ENCODE assay signal across 8 cellular contexts in the genomic region with DNA sequence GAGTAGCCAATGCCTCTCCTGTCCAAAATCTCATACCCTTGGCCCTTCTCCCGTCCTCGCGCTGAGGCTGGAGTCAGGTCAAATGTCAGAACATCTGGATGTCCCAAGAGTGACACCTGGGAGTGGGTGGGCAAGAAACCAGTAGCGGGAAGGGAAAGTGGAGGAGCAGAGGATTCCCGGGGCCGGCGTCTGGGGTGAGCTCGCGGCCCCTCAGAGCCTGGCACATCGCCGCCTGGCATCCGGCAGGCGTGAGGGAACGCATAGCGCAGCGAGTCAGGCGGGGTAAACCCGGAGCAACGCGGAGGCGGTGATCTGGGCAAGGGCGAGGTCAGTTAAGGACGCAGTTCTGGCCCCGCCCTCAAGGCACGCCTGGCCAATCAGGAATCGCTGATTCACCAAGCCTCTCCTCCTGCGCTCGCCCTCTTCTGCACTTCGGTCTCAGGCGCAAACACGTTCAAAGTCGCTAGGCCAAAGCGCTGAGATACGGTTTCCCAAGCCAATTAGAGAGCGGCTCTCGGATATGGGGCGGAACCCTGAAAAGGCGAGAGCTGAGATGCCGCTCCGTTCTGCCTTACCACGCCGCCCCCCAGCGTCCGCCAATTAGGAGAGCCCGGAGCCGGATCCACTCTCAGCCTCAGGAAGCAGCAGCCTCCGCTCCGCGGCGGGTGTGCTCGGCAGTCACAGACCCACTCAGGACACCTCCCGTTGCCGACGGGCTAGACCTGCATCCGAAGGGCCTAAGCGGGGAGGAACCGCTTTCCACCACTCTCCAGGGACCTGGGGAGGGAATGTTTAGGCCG. TPM values are rescaled to one million over a fixed set of nuclear protein-coding genes. Genes with fewer than 3 reads are reported as not detected.
DNase-seq lines count a peak whose midpoint lies in the region; ATAC-seq, FAIRE-seq and TF ChIP-seq lines count a peak whose summit lies in the region.

No MANE protein-coding gene starts in this region.

- peak overlapping the region; percentile 87 for H3K4me3 Mint-ChIP-seq in chondrocyte (ENCODE audit: unreplicated experiment)

- DNase-seq in AG10803 (ENCODE audit: low read depth), result peak; percentile 99
- DNase-seq in NCI-H446 treated with DMSO at 0.1 percent for 48 hours (lab: John Stamatoyannopoulos, UW), result peak; percentile 99
- DNase-seq in activated CD4-positive, alpha-beta T cell treated with anti-CD3 and anti-CD28 coated beads for 1 hour, result peak; percentile 89
- DNase-seq in chondrocyte (ENCODE audit: low spot score), result peak; percentile 97
- peak; percentile 99 for DNase-seq in kidney
- DNase-seq in stimulated activated CD4-positive, alpha-beta T cell treated with anti-CD3 and anti-CD28 coated beads, Interleukin-15, amount 100 ng/mL, for 24 hours, result peak; percentile 98

- peak overlapping the region; percentile 92 to 97 for H3K27ac ChIP-seq in kidney (ENCODE audit: low read depth in 2 of 2, low read length in 2 of 2)

- intact Hi-C loops in kidney (cut with DNase I), result no loop called here

- no peaks in the 10 kb centered on the region for H3K9me3 ChIP-seq in kidney (ENCODE audit: control insufficient read depth in 1 of 2, low read length in 2 of 2)

- H3K4me3 ChIP-seq in AG10803 (ENCODE audit: low read length) (peak overlapping the region; percentile 93), kidney (ENCODE audit: low read length in 2 of 2) (peak overlapping the region; percentile 77 to 81)

- H3K36me3 Mint-ChIP-seq in chondrocyte (ENCODE audit: low read depth), result peaks cover 9% of the 10 kb centered on the region

- peak; percentile 89 for ATAC-seq in GM19035 (IDR thresholded peaks at IDR 0.05; ENCODE audit: unreplicated experiment)
- ATAC-seq in HG03354 (IDR thresholded peaks at IDR 0.05; ENCODE audit: poor library complexity, severe bottlenecking, unreplicated experiment), result peak; percentile 90

- TF ChIP-seq CTCF in AG10803 (conservative IDR thresholded peaks at IDR 0.05; ENCODE audit: low read length), result peak; percentile 35; the same call in 1 of the 2 replicates
- TF ChIP-seq CTCF in chondrocyte (IDR thresholded peaks at IDR 0.05), result no peak
- peak; percentile 21 for TF ChIP-seq CTCF in kidney (IDR thresholded peaks at IDR 0.05; ENCODE audit: borderline replicate concordance, extremely low read depth, insufficient read depth)

- H3K9ac ChIP-seq in kidney (ENCODE audit: low read length in 2 of 2), result peak overlapping the region; percentile 88 to 90

- peak; percentile 94 for FAIRE-seq in kidney (lab: Jason Lieb, UNC)

- peak overlapping the region; percentile 97 for H3K27ac Mint-ChIP-seq in chondrocyte (ENCODE audit: unreplicated experiment)

- peaks cover 9 to 20% of the 10 kb centered on the region in 2 donors for H3K4me1 ChIP-seq in kidney (ENCODE audit: control insufficient read depth in 1 of 2, insufficient read depth in 1 of 2, low read depth in 1 of 2, low read length in 2 of 2)

- H3K36me3 ChIP-seq in kidney (ENCODE audit: control insufficient read depth in 1 of 2, insufficient read depth in 2 of 2, low read length in 2 of 2), result peaks cover 0 to 3% of the 10 kb centered on the region in 2 donors

- no peaks in the 10 kb centered on the region for H3K9me3 Mint-ChIP-seq in chondrocyte (ENCODE audit: low read depth)

- H3K27me3 Mint-ChIP-seq in chondrocyte (ENCODE audit: low read depth), result no peaks in the 10 kb centered on the region

- H3K4me1 Mint-ChIP-seq in chondrocyte (ENCODE audit: low read depth), result peaks cover 43% of the 10 kb centered on the region

RNA-seq across cellular contexts. Expression of gene VPS52, which starts 22.5 kb away (rescaled TPM):
- total RNA-seq in chondrocyte, result 35.8 to 49.9 TPM (median 36.0 TPM) in 3 replicates
- total RNA-seq in kidney, result 64.4 TPM
- polyA plus RNA-seq in kidney (ENCODE audit: insufficient read depth, low read depth, low replicate concordance), result 35.8 TPM

RNA-seq across cellular contexts. Expression of gene RPS18, which starts 22.7 kb away (rescaled TPM):
- 1,578 to 1,963 TPM (median 1,582 TPM) in 3 replicates for total RNA-seq in chondrocyte
- total RNA-seq in kidney, result 1,706 TPM
- 2,618 TPM for polyA plus RNA-seq in kidney (ENCODE audit: insufficient read depth, low read depth, low replicate concordance)

RNA-seq across cellular contexts. Expression of gene B3GALT4, which starts 27.8 kb away (rescaled TPM):
- total RNA-seq in chondrocyte (6.5 to 9.2 TPM (median 7.3 TPM) in 3 replicates), kidney (20.2 TPM)
- polyA plus RNA-seq in kidney (ENCODE audit: insufficient read depth, low read depth, low replicate concordance), result 14.0 TPM

RNA-seq across cellular contexts. Expression of gene WDR46, which starts 39.9 kb away (rescaled TPM):
- total RNA-seq in chondrocyte (42.4 to 79.7 TPM (median 48.1 TPM) in 3 replicates), kidney (40.3 TPM)
- polyA plus RNA-seq in kidney (ENCODE audit: insufficient read depth, low read depth, low replicate concordance), result 46.5 TPM

RNA-seq across cellular contexts. Expression of gene PFDN6, which starts 40.3 kb away (rescaled TPM):
- total RNA-seq in chondrocyte, result 25.3 to 35.5 TPM (median 27.8 TPM) in 3 replicates
- total RNA-seq in kidney, result 46.8 TPM
- polyA plus RNA-seq in kidney (ENCODE audit: insufficient read depth, low read depth, low replicate concordance), result 159 TPM

Comparison
In these comparisons a context has a peak if more than half of its experiments do, and no peak if none do; other contexts are left out.
1. Peak in every context shown above with its lines: DNase-seq, ATAC-seq, H3K4me3 ChIP-seq and H3K27ac ChIP-seq.